Comparison of ENCODE assay signal across 2 cellular contexts in genomic region chr16:86307518-86307903, GRCh38.
A peak's percentile ranks its signal among the peaks of the same experiment; 100 is the strongest.
TF ChIP-seq lines count a peak whose summit lies in the region.

No MANE protein-coding gene starts in this region.

TF ChIP-seq in IMR-90, 13 proteins besides CTCF, POLR2A, EP300 and RAD21:
- peak; percentile 97 for TF ChIP-seq CEBPB (IDR thresholded peaks at IDR 0.05; ENCODE audit: low read depth, low read length)
- TF ChIP-seq NFE2L2 (IDR thresholded peaks at IDR 0.05; ENCODE audit: low read depth, low read length) = peak; percentile 100
- TF ChIP-seq RCOR1 (IDR thresholded peaks at IDR 0.05; ENCODE audit: insufficient replicate concordance, low read length) = no peak
- peak; percentile 95 for TF ChIP-seq MAFK (IDR thresholded peaks at IDR 0.05; ENCODE audit: low read depth, low read length)
- no peak for TF ChIP-seq BHLHE40 (IDR thresholded peaks at IDR 0.05; ENCODE audit: low read depth, low read length)
- TF ChIP-seq FOS (IDR thresholded peaks at IDR 0.05; ENCODE audit: low read depth, low read length) = peak; percentile 72; the same call in 1 of the 2 replicates
- no peak for TF ChIP-seq ELK1 (IDR thresholded peaks at IDR 0.05; ENCODE audit: borderline replicate concordance, low read depth, low read length)
- TF ChIP-seq SMC3 (IDR thresholded peaks at IDR 0.05; ENCODE audit: low read depth, low read length) = no peak
- TF ChIP-seq CHD1 (IDR thresholded peaks at IDR 0.05; ENCODE audit: low read depth, low read length) = no peak
- TF ChIP-seq RFX5 (IDR thresholded peaks at IDR 0.05; ENCODE audit: low read depth, low read length) = no peak

TF ChIP-seq in K562, 482 proteins besides CTCF, POLR2A, EP300 and RAD21:
- TF ChIP-seq SMARCA4 (IDR thresholded peaks at IDR 0.05) (0 out of 2 replicates have a peak, but pooled peaks have one; percentile 37), MAFK (IDR thresholded peaks at IDR 0.05; ENCODE audit: low read length) (peak; percentile 88), MAFG (tag; conservative IDR thresholded peaks at IDR 0.05) (peak; percentile 95), MAFF (IDR thresholded peaks at IDR 0.05; ENCODE audit: low read length) (peak; percentile 89), NFE2L1 (tag; IDR thresholded peaks at IDR 0.05; ENCODE audit: borderline replicate concordance, low read depth) (peak; percentile 87), BACH1 (tag; IDR thresholded peaks at IDR 0.05) (peak; percentile 89), CEBPB (tag; IDR thresholded peaks at IDR 0.05) (peak; percentile 79), HDAC3 (IDR thresholded peaks at IDR 0.05; ENCODE audit: borderline replicate concordance, partially characterized antibody) (no peak), ZNF316 (IDR thresholded peaks at IDR 0.05) (peak; percentile 93), CEBPG (CRISPR knock-in tag; IDR thresholded peaks at IDR 0.05) (no peak), CEBPG (tag; conservative IDR thresholded peaks at IDR 0.05 in 1 of 2, IDR thresholded peaks at IDR 0.05 in 1 of 2) (peak; percentile 24 to 55; a peak in 3 of 4 replicates), NFE2 (IDR thresholded peaks at IDR 0.05; ENCODE audit: low read depth) (peak; percentile 90), PRPF4 (IDR thresholded peaks at IDR 0.05; ENCODE audit: insufficient read depth, low read depth, low read length, poor library complexity, severe bottlenecking) (no peak), ZNF57 (CRISPR knock-in tag; IDR thresholded peaks at IDR 0.05) (no peak), C11orf30 (IDR thresholded peaks at IDR 0.05; ENCODE audit: low read depth) (peak; percentile 86)
